Comparison of ENCODE assay signal across 1 cellular context in genomic region chr17:78971764-78972506, GRCh38.
TF ChIP-seq lines count a peak whose summit lies in the region.

No MANE protein-coding gene starts in this region.

TF ChIP-seq in neural cell, 6 proteins besides CTCF, POLR2A, EP300 and RAD21 (continued from another document):
- TF ChIP-seq, protein P1, sequence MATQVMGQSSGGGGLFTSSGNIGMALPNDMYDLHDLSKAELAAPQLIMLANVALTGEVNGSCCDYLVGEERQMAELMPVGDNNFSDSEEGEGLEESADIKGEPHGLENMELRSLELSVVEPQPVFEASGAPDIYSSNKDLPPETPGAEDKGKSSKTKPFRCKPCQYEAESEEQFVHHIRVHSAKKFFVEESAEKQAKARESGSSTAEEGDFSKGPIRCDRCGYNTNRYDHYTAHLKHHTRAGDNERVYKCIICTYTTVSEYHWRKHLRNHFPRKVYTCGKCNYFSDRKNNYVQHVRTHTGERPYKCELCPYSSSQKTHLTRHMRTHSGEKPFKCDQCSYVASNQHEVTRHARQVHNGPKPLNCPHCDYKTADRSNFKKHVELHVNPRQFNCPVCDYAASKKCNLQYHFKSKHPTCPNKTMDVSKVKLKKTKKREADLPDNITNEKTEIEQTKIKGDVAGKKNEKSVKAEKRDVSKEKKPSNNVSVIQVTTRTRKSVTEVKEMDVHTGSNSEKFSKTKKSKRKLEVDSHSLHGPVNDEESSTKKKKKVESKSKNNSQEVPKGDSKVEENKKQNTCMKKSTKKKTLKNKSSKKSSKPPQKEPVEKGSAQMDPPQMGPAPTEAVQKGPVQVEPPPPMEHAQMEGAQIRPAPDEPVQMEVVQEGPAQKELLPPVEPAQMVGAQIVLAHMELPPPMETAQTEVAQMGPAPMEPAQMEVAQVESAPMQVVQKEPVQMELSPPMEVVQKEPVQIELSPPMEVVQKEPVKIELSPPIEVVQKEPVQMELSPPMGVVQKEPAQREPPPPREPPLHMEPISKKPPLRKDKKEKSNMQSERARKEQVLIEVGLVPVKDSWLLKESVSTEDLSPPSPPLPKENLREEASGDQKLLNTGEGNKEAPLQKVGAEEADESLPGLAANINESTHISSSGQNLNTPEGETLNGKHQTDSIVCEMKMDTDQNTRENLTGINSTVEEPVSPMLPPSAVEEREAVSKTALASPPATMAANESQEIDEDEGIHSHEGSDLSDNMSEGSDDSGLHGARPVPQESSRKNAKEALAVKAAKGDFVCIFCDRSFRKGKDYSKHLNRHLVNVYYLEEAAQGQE (IDR thresholded peaks at IDR 0.05; ENCODE audit: borderline replicate concordance), result no peak
TF ChIP-seq in neural cell: peak in this region for 0.
